Comparison of ENCODE assay signal across 8 cellular contexts in genomic region chr17:17859909-17860760, GRCh38. TPM values are rescaled to one million over a fixed set of nuclear protein-coding genes. Genes with fewer than 3 reads are reported as not detected.
A peak's percentile ranks its signal among the peaks of the same experiment; 100 is the strongest.
DNase-seq lines count a peak whose midpoint lies in the region; ATAC-seq and TF ChIP-seq lines count a peak whose summit lies in the region.
"Had no signal": no experiment of that assay in that cellular context is flagged by ENCODE, and none has a peak within 500 bp of the region (broad histone marks: within the 10 kb centered on the region; RNA-seq: fewer than 3 reads in every experiment).

No MANE protein-coding gene starts in this region.

- peak overlapping the region; percentile 56 for H3K27ac Mint-ChIP-seq in activated naive CD8-positive, alpha-beta T cell treated with anti-CD3 and anti-CD28 coated beads, Interleukin-2, amount 10 ng/mL, durations not matched to agents 7 days and 5 days
- H3K27ac Mint-ChIP-seq: dendritic cell treated with granulocyte-macrophage colony-stimulating factor and Interleukin-4, amounts not matched to agents 40 ng/mL and 50 ng/mL, for 4 days had no signal

- peaks cover 0 to 34% (median 15%) of the 10 kb centered on the region in 12 donors for H3K4me1 ChIP-seq in heart left ventricle

- TF ChIP-seq CTCF in heart left ventricle (IDR thresholded peaks at IDR 0.05) = peak; percentile 95 to 99 (median 98)

- 28 to 34% (median 30%) methylated on average over 6 to 9 of the region's 9 CpGs for WGBS in heart left ventricle, 4 donors

- peak; percentile 69 for ATAC-seq in HG03442 (IDR thresholded peaks at IDR 0.05; ENCODE audit: unreplicated experiment)
- peak; percentile 91 for ATAC-seq in SK-N-SH treated with all-trans-retinoic acid at 6 μM for 48 hours
- ATAC-seq in activated naive CD8-positive, alpha-beta T cell treated with anti-CD3 and anti-CD28 coated beads, Interleukin-2, amount 10 ng/mL, durations not matched to agents 7 days and 5 days (ENCODE audit: low read depth) = peak; percentile 90
- peak; percentile 93 to 98 (median 96) for ATAC-seq in heart left ventricle
- ATAC-seq in GM19452 (IDR thresholded peaks at IDR 0.05; ENCODE audit: unreplicated experiment) = no peak

- intact Hi-C loops in heart left ventricle (cut with DNase I) = loop anchor here (1.0 to 10.0 kb wide), 9 partner anchors 47 to 179 kb away; partner anchors contain the start of gene RAI1 (in 10 of the 10)

- H3K36me3 Mint-ChIP-seq in activated naive CD8-positive, alpha-beta T cell treated with anti-CD3 and anti-CD28 coated beads, Interleukin-2, amount 10 ng/mL, durations not matched to agents 7 days and 5 days = no peaks in the 10 kb centered on the region

- POLR2A ChIA-PET in activated naive CD8-positive, alpha-beta T cell treated with anti-CD3 and anti-CD28 coated beads, Interleukin-2, amount 10 ng/mL, durations not matched to agents 7 days and 5 days (lab: Charles Lee) = interaction anchor here (1.6 kb wide), 1 partner anchor 47 kb away, joined by 11 read pairs; no protein-coding TSS in a partner anchor

- no peaks in the 10 kb centered on the region for H3K9me3 ChIP-seq in heart left ventricle

- peak overlapping the region in 8 of 12 donors; percentile 21 to 60 (median 47) for H3K27ac ChIP-seq in heart left ventricle

- peaks cover 29% of the 10 kb centered on the region for H3K4me1 Mint-ChIP-seq in activated naive CD8-positive, alpha-beta T cell treated with anti-CD3 and anti-CD28 coated beads, Interleukin-2, amount 10 ng/mL, durations not matched to agents 7 days and 5 days

- no peaks in the 10 kb centered on the region for H3K9me3 Mint-ChIP-seq in activated naive CD8-positive, alpha-beta T cell treated with anti-CD3 and anti-CD28 coated beads, Interleukin-2, amount 10 ng/mL, durations not matched to agents 7 days and 5 days
- H3K9me3 Mint-ChIP-seq: dendritic cell treated with granulocyte-macrophage colony-stimulating factor and Interleukin-4, amounts not matched to agents 40 ng/mL and 50 ng/mL, for 4 days had no signal

- no peak overlapping the region for H3K4me3 ChIP-seq in heart left ventricle

- TF ChIP-seq POLR2A in heart left ventricle (IDR thresholded peaks at IDR 0.05) = no peak

- H3K27me3 ChIP-seq in heart left ventricle = no peaks in the 10 kb centered on the region

- in situ Hi-C loops in G401 (cut with HindIII; ENCODE audit: low sequenced_read_pairs) = no loop called here

- no peaks in the 10 kb centered on the region for H3K27me3 Mint-ChIP-seq in activated naive CD8-positive, alpha-beta T cell treated with anti-CD3 and anti-CD28 coated beads, Interleukin-2, amount 10 ng/mL, durations not matched to agents 7 days and 5 days
- H3K27me3 Mint-ChIP-seq: dendritic cell treated with granulocyte-macrophage colony-stimulating factor and Interleukin-4, amounts not matched to agents 40 ng/mL and 50 ng/mL, for 4 days had no signal

- peaks cover 0 to 39% (median 29%) of the 10 kb centered on the region in 9 donors for H3K36me3 ChIP-seq in heart left ventricle

- DNase-seq in G401 (ENCODE audit: low spot score) = peak; percentile 80
- DNase-seq in activated naive CD8-positive, alpha-beta T cell treated with anti-CD3 and anti-CD28 coated beads, Interleukin-2, amount 10 ng/mL, durations not matched to agents 7 days and 5 days = peak; percentile 78
- peak; percentile 79 to 91 (median 85) for DNase-seq in heart left ventricle
- DNase-seq in putamen (ENCODE audit: low spot score) = peak; percentile 66

- H3K4me3 Mint-ChIP-seq in activated naive CD8-positive, alpha-beta T cell treated with anti-CD3 and anti-CD28 coated beads, Interleukin-2, amount 10 ng/mL, durations not matched to agents 7 days and 5 days = no peak overlapping the region
- H3K4me3 Mint-ChIP-seq: dendritic cell treated with granulocyte-macrophage colony-stimulating factor and Interleukin-4, amounts not matched to agents 40 ng/mL and 50 ng/mL, for 4 days had no signal

TF ChIP-seq in SK-N-SH treated with all-trans-retinoic acid at 6 μM for 48 hours, 23 proteins besides CTCF, POLR2A, EP300 and RAD21 (continues in another document):
- TF ChIP-seq ESRRG (CRISPR knock-in tag; IDR thresholded peaks at IDR 0.05) (no peak), ZFP3 (CRISPR knock-in tag; IDR thresholded peaks at IDR 0.05) (no peak), PPARA (CRISPR knock-in tag; IDR thresholded peaks at IDR 0.05; ENCODE audit: borderline replicate concordance) (no peak), ISL1 (CRISPR knock-in tag; IDR thresholded peaks at IDR 0.05) (no peak), SNAI2 (CRISPR knock-in tag; IDR thresholded peaks at IDR 0.05) (no peak), ARNTL (CRISPR knock-in tag; IDR thresholded peaks at IDR 0.05; ENCODE audit: borderline replicate concordance, low read depth) (no peak), ZNF8 (CRISPR knock-in tag; IDR thresholded peaks at IDR 0.05) (no peak), ZC3H10 (CRISPR knock-in tag; IDR thresholded peaks at IDR 0.05) (no peak), CREB5 (CRISPR knock-in tag; IDR thresholded peaks at IDR 0.05; ENCODE audit: low read depth) (no peak), TOX (CRISPR knock-in tag; IDR thresholded peaks at IDR 0.05; ENCODE audit: borderline replicate concordance) (no peak), TSHZ2 (CRISPR knock-in tag; IDR thresholded peaks at IDR 0.05) (no peak), POU6F1 (CRISPR knock-in tag; IDR thresholded peaks at IDR 0.05; ENCODE audit: borderline replicate concordance, low read depth) (no peak), CSDC2 (CRISPR knock-in tag; IDR thresholded peaks at IDR 0.05) (no peak), ZNF565 (CRISPR knock-in tag; conservative IDR thresholded peaks at IDR 0.05; ENCODE audit: low read depth) (no peak), ZNF70 (CRISPR knock-in tag; IDR thresholded peaks at IDR 0.05) (no peak), ZFP30 (CRISPR knock-in tag; IDR thresholded peaks at IDR 0.05) (no peak), TCF4 (CRISPR knock-in tag; IDR thresholded peaks at IDR 0.05; ENCODE audit: borderline replicate concordance) (no peak)

RNA-seq across cellular contexts. Expression of gene SREBF1, which starts 23.3 kb away (rescaled TPM):
- 116 and 155 TPM in 2 replicates for total RNA-seq in G401 (2014; rRNA removed; shearing (Covaris generic))
- total RNA-seq in activated naive CD8-positive, alpha-beta T cell treated with anti-CD3 and anti-CD28 coated beads, Interleukin-2, amount 10 ng/mL, durations not matched to agents 7 days and 5 days = 100 to 1,000 TPM; 218 to 229 TPM
- total RNA-seq in heart left ventricle = 10 to 100 TPM; 12.8 to 55.2 (median 17.8) TPM
- polyA plus RNA-seq in heart left ventricle = 10 to 100 TPM; 22.1 to 41.0 TPM
